ENCODE assay signal across 8 cellular contexts in genomic region chr2:44981714-44982108, GRCh38. TPM values are rescaled to one million over a fixed set of nuclear protein-coding genes. Genes with fewer than 3 reads are reported as not detected.
DNase-seq lines count a peak whose midpoint lies in the region; ATAC-seq and TF ChIP-seq lines count a peak whose summit lies in the region.

No MANE protein-coding gene starts in this region.

- intact Hi-C loops in dorsolateral prefrontal cortex (cut with DNase I): loop anchor here (1.0 to 5.0 kb wide), 2 partner anchors 514 to 516 kb away; no protein-coding TSS in a partner anchor

- ATAC-seq in HG02610 (IDR thresholded peaks at IDR 0.05; ENCODE audit: unreplicated experiment) (peak; percentile 40), GM19463 (IDR thresholded peaks at IDR 0.05; ENCODE audit: unreplicated experiment) (no peak)

- peaks cover 0 to 13% (median 0%) of the 10 kb centered on the region in 45 donors for H3K27me3 ChIP-seq in dorsolateral prefrontal cortex

- DNase-seq in CD1c-positive myeloid dendritic cell (ENCODE audit: extremely low spot score) (peak; percentile 74), NCI-H748 (lab: John Stamatoyannopoulos, UW; ENCODE audit: unreplicated experiment) (peak; percentile 76), dorsolateral prefrontal cortex (peak; percentile 63 to 83 (median 74)), medulla oblongata (ENCODE audit: extremely low spot score) (peak; percentile 83)
- peak; percentile 50 to 59 for DNase-seq in activated CD4-positive, alpha-beta T cell treated with anti-CD3 and anti-CD28 coated beads, Interleukin-2, amount 50 U/mL, for 4 hours
- peak; percentile 20 for DNase-seq in stimulated activated CD8-positive, alpha-beta memory T cell treated with anti-CD3 and anti-CD28 coated beads, Interleukin-12 subunit alpha, Interleukin-12 subunit beta, amount 100 ng/mL, for 24 hours (ENCODE audit: extremely low read depth)

- no peak overlapping the region for H3K27ac ChIP-seq in dorsolateral prefrontal cortex

- peak; percentile 85 to 99 (median 95) for TF ChIP-seq CTCF in dorsolateral prefrontal cortex (IDR thresholded peaks at IDR 0.05 in 54 of 56, conservative IDR thresholded peaks at IDR 0.05 in 2 of 56; ENCODE audit: low read depth in 1 of 56, partially characterized antibody in 56 of 56)

- peak overlapping the region in 1 of 59 donors; percentile 5 for H3K4me3 ChIP-seq in dorsolateral prefrontal cortex

RNA-seq across cellular contexts. Expression of gene SIX2, which starts 27.5 kb away (rescaled TPM):
- 1 to 10 TPM in 7 of 120 experiments, under 1 TPM in 44, not detected in 69; 0.17 to 2.8 (median 0.40) TPM for total RNA-seq in dorsolateral prefrontal cortex

RNA-seq across cellular contexts. Expression of gene SIX3, which starts 40.2 kb away (rescaled TPM):
- total RNA-seq in dorsolateral prefrontal cortex: 1 to 10 TPM in 6 of 120 experiments, under 1 TPM in 75, not detected in 39; 0.11 to 1.5 (median 0.41) TPM

Comparison
In these comparisons a context has a peak if more than half of its experiments do, and no peak if none do; other contexts are left out.
1. DNase-seq: peak in every context shown above with its lines; median percentile 83 in medulla oblongata; 76 in NCI-H748; 74 in CD1c-positive myeloid dendritic cell; 74 in dorsolateral prefrontal cortex; 54 in activated CD4-positive, alpha-beta T cell treated with anti-CD3 and anti-CD28 coated beads, Interleukin-2, amount 50 U/mL, for 4 hours; 20 in stimulated activated CD8-positive, alpha-beta memory T cell treated with anti-CD3 and anti-CD28 coated beads, Interleukin-12 subunit alpha, Interleukin-12 subunit beta, amount 100 ng/mL, for 24 hours.